ENCODE assay signal across 15 cellular contexts in the genomic region with DNA sequence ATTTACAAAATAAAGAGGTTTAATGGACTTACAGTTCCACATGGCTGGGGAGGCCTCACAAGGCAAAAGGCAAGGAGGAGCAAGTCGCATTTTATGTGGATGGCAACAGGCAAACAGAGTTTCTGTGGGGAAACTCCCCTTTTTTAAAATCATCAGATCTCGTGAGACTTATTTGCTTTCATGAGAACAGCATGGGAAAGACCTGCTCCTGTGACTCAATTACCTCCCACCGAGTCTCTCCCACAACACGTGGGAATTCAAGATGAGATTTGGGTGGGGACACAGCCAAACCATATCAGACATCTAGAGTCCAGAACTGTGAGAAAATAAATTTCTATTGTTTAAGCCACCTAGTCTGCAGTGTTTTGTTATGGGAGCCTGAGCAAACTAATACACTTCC.
A peak's percentile ranks its signal among the peaks of the same experiment; 100 is the strongest.
DNase-seq lines count a peak whose midpoint lies in the region; ATAC-seq and TF ChIP-seq lines count a peak whose summit lies in the region.
"Had no signal": no experiment of that assay in that cellular context is flagged by ENCODE, and none has a peak within 500 bp of the region (broad histone marks: within the 10 kb centered on the region; RNA-seq: fewer than 3 reads in every experiment).

No MANE protein-coding gene starts in this region.

- no peaks in the 10 kb centered on the region for H3K36me3 ChIP-seq in HUES48 (ENCODE audit: control insufficient read depth, insufficient read depth, low read length)
- no peaks in the 10 kb centered on the region for H3K36me3 ChIP-seq in colonic mucosa
- H3K36me3 ChIP-seq in neuronal stem cell (replicated peaks in 1 of 2; ENCODE audit: control insufficient read depth in 2 of 2, insufficient read depth in 2 of 2, low read length in 2 of 2) = no peaks in the 10 kb centered on the region
- H3K36me3 ChIP-seq: BE2C, thoracic aorta had no signal

- intact Hi-C loops in colonic mucosa (cut with DNase I) = no loop called here

- H4K8ac ChIP-seq in neuronal stem cell (ENCODE audit: low read depth, low read length) = no peak overlapping the region

- H3K9me3 ChIP-seq in HUES48 (ENCODE audit: control insufficient read depth, insufficient read depth, low read length) (no peaks in the 10 kb centered on the region), colonic mucosa (no peaks in the 10 kb centered on the region), neuronal stem cell (replicated peaks in 1 of 2; ENCODE audit: control insufficient read depth in 2 of 2, insufficient read depth in 1 of 2, low read depth in 1 of 2, low read length in 2 of 2) (no peaks in the 10 kb centered on the region)
- H3K9me3 ChIP-seq: BE2C, thoracic aorta had no signal

- DNase-seq in Daoy (ENCODE audit: low read depth) (peak; percentile 37), colonic mucosa (no peak), neuronal stem cell (ENCODE audit: low spot score) (no peak), NCI-H748 treated with DMSO at 0.1 percent for 48 hours (lab: John Stamatoyannopoulos, UW) (no peak)
- no peak for DNase-seq in stimulated activated CD4-positive, alpha-beta T cell treated with anti-CD3 and anti-CD28 coated beads, Interleukin-2, amount 100 ng/mL, for 48 hours
- DNase-seq: activated T-cell treated with anti-CD3 and anti-CD28 coated beads for 4 hours; BE2C; GF-D8; immature natural killer cell; occipital lobe; stimulated activated CD4-positive, alpha-beta T cell treated with anti-CD3 and anti-CD28 coated beads, Interleukin-4, amount 100 ng/mL, for 4 hours had no signal

- H3K79me1 ChIP-seq in neuronal stem cell (ENCODE audit: low read depth, low read length) = peaks cover 2% of the 10 kb centered on the region

- no peaks in the 10 kb centered on the region for H3K27me3 ChIP-seq in HUES48 (ENCODE audit: control insufficient read depth, insufficient read depth, low read length)
- H3K27me3 ChIP-seq in colonic mucosa = no peaks in the 10 kb centered on the region
- no peaks in the 10 kb centered on the region for H3K27me3 ChIP-seq in neuronal stem cell (ENCODE audit: control insufficient read depth in 3 of 3, insufficient read depth in 3 of 3, low read depth in 1 of 3, low read length in 3 of 3)
- H3K27me3 ChIP-seq: BE2C had no signal

- no peak overlapping the region for H3K4me2 ChIP-seq in neuronal stem cell (ENCODE audit: insufficient read depth, low read length, poor library complexity, severe bottlenecking)

- H3K18ac ChIP-seq in neuronal stem cell (ENCODE audit: low read length) = no peak overlapping the region

- H3K4me3 ChIP-seq in HUES48 (ENCODE audit: low read depth, low read length) = no peak overlapping the region
- no peak overlapping the region for H3K4me3 ChIP-seq in colonic mucosa
- no peak overlapping the region for H3K4me3 ChIP-seq in neuronal stem cell (ENCODE audit: low read length in 2 of 2)
- H3K4me3 ChIP-seq: thoracic aorta had no signal

- no peak overlapping the region for H3K9ac ChIP-seq in HUES48 (ENCODE audit: low read depth, low read length)
- no peak overlapping the region for H3K9ac ChIP-seq in colonic mucosa (ENCODE audit: low read depth in 2 of 2, low read length in 2 of 2)
- H3K9ac ChIP-seq in neuronal stem cell (ENCODE audit: low read depth, low read length, poor library complexity) = no peak overlapping the region

- no peak overlapping the region for H2BK12ac ChIP-seq in neuronal stem cell (ENCODE audit: low read length)

- peaks cover 43% of the 10 kb centered on the region for H3K4me1 ChIP-seq in HUES48 (ENCODE audit: control insufficient read depth, insufficient read depth, low read length)
- H3K4me1 ChIP-seq in colonic mucosa = no peaks in the 10 kb centered on the region
- H3K4me1 ChIP-seq in neuronal stem cell (ENCODE audit: control insufficient read depth in 2 of 2, insufficient read depth in 1 of 2, low read depth in 1 of 2, low read length in 2 of 2) = peaks cover 59 to 70% of the 10 kb centered on the region in 2 donors

- no peak overlapping the region for H2AK5ac ChIP-seq in neuronal stem cell (ENCODE audit: low read depth, low read length)

- no peak overlapping the region for H2BK15ac ChIP-seq in neuronal stem cell (ENCODE audit: low read length)

- TF ChIP-seq CTCF in colonic mucosa (IDR thresholded peaks at IDR 0.05) = no peak

- no CpG with 5 or more reads among the region's 4 CpGs for WGBS in neuronal stem cell (ENCODE audit: extremely low coverage in 2 of 2, insufficient read length in 2 of 2, insufficient replicate concordance in 1 of 2), 2 donors

- no peak overlapping the region for H3K4ac ChIP-seq in neuronal stem cell (ENCODE audit: low read length)

- H2AFZ ChIP-seq in neuronal stem cell (ENCODE audit: low read length) = no peak overlapping the region

- H4K91ac ChIP-seq in neuronal stem cell (ENCODE audit: low read depth, low read length, poor library complexity) = no peak overlapping the region

- no peak overlapping the region for H2BK5ac ChIP-seq in neuronal stem cell (ENCODE audit: low read length)

- no peak overlapping the region for H3K23ac ChIP-seq in neuronal stem cell (ENCODE audit: low read depth, low read length, poor library complexity)

- H3K27ac ChIP-seq in HUES48 (ENCODE audit: low read depth, low read length) (peak overlapping the region; percentile 93), colonic mucosa (peak overlapping the region; percentile 65), neuronal stem cell (replicated peaks; ENCODE audit: low read length) (peak overlapping the region; percentile 98)
- H3K27ac ChIP-seq: thoracic aorta had no signal

- no peak for ATAC-seq in HG03571 (IDR thresholded peaks at IDR 0.05; ENCODE audit: unreplicated experiment)
- ATAC-seq: Right ventricle myocardium inferior had no signal

- H3K14ac ChIP-seq in neuronal stem cell (ENCODE audit: low read length) = no peak overlapping the region

- no peak overlapping the region for H2BK120ac ChIP-seq in neuronal stem cell (ENCODE audit: low read depth, low read length)
